15 cellular contexts compared by ENCODE assay signal in the genomic region with DNA sequence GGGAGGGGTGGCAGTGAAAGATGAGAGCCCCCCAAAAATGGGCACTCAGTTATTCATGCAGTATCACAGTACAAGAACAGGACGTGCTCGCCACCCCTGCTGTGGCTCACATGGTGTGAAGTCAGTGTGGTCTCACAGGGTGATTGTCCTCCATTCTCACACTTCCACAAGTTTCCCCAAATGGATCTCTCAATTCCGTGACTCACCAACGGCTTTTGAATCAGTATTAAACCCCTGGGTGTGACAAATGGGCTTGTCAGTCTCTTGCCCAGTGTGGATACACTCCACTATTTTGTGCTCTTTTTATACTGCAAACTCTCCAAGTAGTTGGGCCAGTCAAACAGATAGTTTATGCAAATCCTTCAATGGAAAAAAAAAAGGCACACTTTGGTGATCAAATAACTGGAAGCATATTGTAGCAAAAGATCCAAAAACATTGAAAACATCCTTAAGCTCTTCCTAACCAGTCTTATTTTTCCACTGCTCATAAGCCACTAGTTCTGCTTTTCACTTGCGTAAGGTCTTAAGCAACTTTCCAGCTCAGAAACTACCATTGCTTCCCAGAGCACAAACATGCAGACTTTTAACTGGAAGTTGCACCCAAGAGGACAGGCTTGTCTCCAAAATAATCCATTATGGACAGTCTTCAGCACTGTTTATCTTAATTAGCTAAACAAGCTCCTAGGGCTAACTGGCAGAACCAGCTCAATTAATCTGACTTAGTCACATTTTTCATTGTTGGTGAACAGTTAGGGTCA.
DNase-seq lines count a peak whose midpoint lies in the region; ATAC-seq, FAIRE-seq and TF ChIP-seq lines count a peak whose summit lies in the region.
"Had no signal": no experiment of that assay in that cellular context is flagged by ENCODE, and none has a peak within 500 bp of the region (broad histone marks: within the 10 kb centered on the region; RNA-seq: fewer than 3 reads in every experiment).

No MANE protein-coding gene starts in this region.

- no peaks in the 10 kb centered on the region for H3K9me3 ChIP-seq in A673 (ENCODE audit: low read depth, low read length, poor library complexity, severe bottlenecking)
- H3K9me3 ChIP-seq in IMR-90 (ENCODE audit: control insufficient read depth, insufficient read depth, low read length) = no peaks in the 10 kb centered on the region
- no peaks in the 10 kb centered on the region for H3K9me3 ChIP-seq in astrocyte (ENCODE audit: insufficient read depth, low read depth, low read length)
- H3K9me3 ChIP-seq in left lung = no peaks in the 10 kb centered on the region
- H3K9me3 ChIP-seq: ascending aorta, SJSA1 had no signal

- H2BK5ac ChIP-seq in IMR-90 (ENCODE audit: low read depth, low read length, poor library complexity, severe bottlenecking) = no peak overlapping the region

- no peak overlapping the region for H3K18ac ChIP-seq in IMR-90 (ENCODE audit: low read depth, low read length)

- H3K9ac ChIP-seq in IMR-90 (ENCODE audit: low read depth, low read length) = no peak overlapping the region
- H3K9ac ChIP-seq in astrocyte (ENCODE audit: low read length) = no peak overlapping the region

- TF ChIP-seq CTCF in A673 (conservative IDR thresholded peaks at IDR 0.05; ENCODE audit: low read depth, low read length) (no peak), IMR-90 (conservative IDR thresholded peaks at IDR 0.05; ENCODE audit: low read depth, low read length) (no peak), astrocyte (IDR thresholded peaks at IDR 0.05; ENCODE audit: insufficient read depth, low read depth, low read length) (no peak), left lung (IDR thresholded peaks at IDR 0.05) (no peak)

- H3K4me2 ChIP-seq in IMR-90 (ENCODE audit: low read depth, low read length) (no peak overlapping the region), astrocyte (ENCODE audit: low read length) (no peak overlapping the region)

- dilution Hi-C loops in IMR-90 (cut with HindIII; ENCODE audit: low sequenced_read_pairs, unreplicated experiment) = no loop called here

- TF ChIP-seq RAD21 in IMR-90 (IDR thresholded peaks at IDR 0.05; ENCODE audit: low read length) = no peak

- intact Hi-C loops in A673 (cut with micrococcal nuclease; ENCODE audit: unreplicated experiment) = no loop called here
- intact Hi-C loops in IMR-90 (cut with micrococcal nuclease) = no loop called here
- intact Hi-C loops in left lung (cut with DNase I) = no loop called here

- POLR2A ChIA-PET in A673 (lab: Charles Lee; ENCODE audit: low non-redundant PET) = no interaction called here
- POLR2A ChIA-PET in IMR-90 (lab: Charles Lee; ENCODE audit: unreplicated experiment) = no interaction called here

- H3K27ac Mint-ChIP-seq in astrocyte (ENCODE audit: unreplicated experiment) = no peak overlapping the region
- no peak overlapping the region for H3K27ac Mint-ChIP-seq in activated T-cell treated with anti-CD3 and anti-CD28 coated beads, Interleukin-2, amount 50 U/mL, for 24 hours
- H3K27ac Mint-ChIP-seq: B cell had no signal

- H3K4me1 ChIP-seq in A673 (ENCODE audit: insufficient read depth, low read length, poor library complexity, severe bottlenecking) = no peaks in the 10 kb centered on the region
- no peaks in the 10 kb centered on the region for H3K4me1 ChIP-seq in IMR-90 (ENCODE audit: control insufficient read depth, insufficient read depth, low read length)
- H3K4me1 ChIP-seq in astrocyte (ENCODE audit: insufficient read depth, low read length) = peaks cover 22% of the 10 kb centered on the region
- H3K4me1 ChIP-seq in left lung = peaks cover 0 to 12% of the 10 kb centered on the region in 2 donors
- H3K4me1 ChIP-seq: ascending aorta had no signal

- no peak for ATAC-seq in IMR-90 (ENCODE audit: low read depth)
- ATAC-seq in left lung = peak; percentile 70
- no peak for ATAC-seq in HG03439 (IDR thresholded peaks at IDR 0.05; ENCODE audit: unreplicated experiment)

- no peak for TF ChIP-seq POLR2A in IMR-90 (IDR thresholded peaks at IDR 0.05; ENCODE audit: low read depth, low read length)

- no peak overlapping the region for H2AK5ac ChIP-seq in IMR-90 (ENCODE audit: low read depth, low read length)

- no peaks in the 10 kb centered on the region for H3K27me3 Mint-ChIP-seq in astrocyte (ENCODE audit: low read depth, unreplicated experiment)
- H3K27me3 Mint-ChIP-seq in activated T-cell treated with anti-CD3 and anti-CD28 coated beads, Interleukin-2, amount 50 U/mL, for 24 hours = no peaks in the 10 kb centered on the region
- H3K27me3 Mint-ChIP-seq: B cell had no signal

- peaks cover 21% of the 10 kb centered on the region for H3K4me1 Mint-ChIP-seq in astrocyte (ENCODE audit: low read depth, unreplicated experiment)
- H3K4me1 Mint-ChIP-seq in activated T-cell treated with anti-CD3 and anti-CD28 coated beads, Interleukin-2, amount 50 U/mL, for 24 hours (ENCODE audit: low read depth) = no peaks in the 10 kb centered on the region
- H3K4me1 Mint-ChIP-seq: B cell had no signal

- FAIRE-seq in astrocyte (lab: Jason Lieb, UNC) = no peak

- no peak overlapping the region for H3K4me3 ChIP-seq in A673 (ENCODE audit: low read depth, low read length, poor library complexity, severe bottlenecking)
- no peak overlapping the region for H3K4me3 ChIP-seq in IMR-90 (ENCODE audit: insufficient read depth, low read depth, low read length)
- no peak overlapping the region for H3K4me3 ChIP-seq in astrocyte (ENCODE audit: insufficient read depth, low read depth, low read length)
- no peak overlapping the region for H3K4me3 ChIP-seq in left lung
- H3K4me3 ChIP-seq: ascending aorta, SJSA1 had no signal

- CTCF ChIA-PET in A673 (lab: Charles Lee) = no interaction called here
- CTCF ChIA-PET in IMR-90 (lab: Yijun Ruan, JAX) = interaction anchor here (0.8 kb wide), 1 partner anchor 386 kb away, joined by 7 read pairs; no protein-coding TSS in a partner anchor

- no peak overlapping the region for H3K4me3 Mint-ChIP-seq in astrocyte (ENCODE audit: unreplicated experiment)
- no peak overlapping the region for H3K4me3 Mint-ChIP-seq in activated T-cell treated with anti-CD3 and anti-CD28 coated beads, Interleukin-2, amount 50 U/mL, for 24 hours
- H3K4me3 Mint-ChIP-seq: B cell, neural crest cell had no signal

- H2AFZ ChIP-seq in IMR-90 (replicated peaks; ENCODE audit: low read length, poor library complexity) (no peak overlapping the region), astrocyte (ENCODE audit: low read depth, low read length) (no peak overlapping the region)

- no peaks in the 10 kb centered on the region for H3K36me3 Mint-ChIP-seq in astrocyte (ENCODE audit: low read depth, unreplicated experiment)
- no peaks in the 10 kb centered on the region for H3K36me3 Mint-ChIP-seq in activated T-cell treated with anti-CD3 and anti-CD28 coated beads, Interleukin-2, amount 50 U/mL, for 24 hours (ENCODE audit: low read depth)

- H3K27ac ChIP-seq in A673 (ENCODE audit: low read depth, low read length, poor library complexity, severe bottlenecking) (no peak overlapping the region), IMR-90 (ENCODE audit: insufficient read depth, low read length) (no peak overlapping the region), astrocyte (ENCODE audit: low read depth, low read length) (no peak overlapping the region), left lung (peak overlapping the region in 1 of 2 donors; percentile 63)
- H3K27ac ChIP-seq: ascending aorta, SJSA1 had no signal

- no peaks in the 10 kb centered on the region for H3K9me1 ChIP-seq in IMR-90 (ENCODE audit: insufficient read depth, low read length)

- no peaks in the 10 kb centered on the region for H3K79me1 ChIP-seq in IMR-90 (ENCODE audit: low read depth in 1 of 2, low read length in 2 of 2)

- BruUV-seq in A673 (replicated peaks; lab: Mats Ljungman, UMichigan) = no TSS peak
- BruUV-seq in IMR-90 (replicated peaks; lab: Mats Ljungman, UMichigan) = no TSS peak

- no peak overlapping the region for H3K4ac ChIP-seq in IMR-90 (ENCODE audit: low read depth, low read length)

- H3K23ac ChIP-seq in IMR-90 (ENCODE audit: low read depth, low read length) = no peak overlapping the region

- H4K20me1 ChIP-seq in IMR-90 (ENCODE audit: insufficient read depth, low read length) (no peaks in the 10 kb centered on the region), astrocyte (ENCODE audit: insufficient read depth, low read length) (no peaks in the 10 kb centered on the region)

- no peaks in the 10 kb centered on the region for H3K9me3 Mint-ChIP-seq in astrocyte (ENCODE audit: unreplicated experiment)
- H3K9me3 Mint-ChIP-seq in activated T-cell treated with anti-CD3 and anti-CD28 coated beads, Interleukin-2, amount 50 U/mL, for 24 hours = no peaks in the 10 kb centered on the region

- DNase-seq in A673 (ENCODE audit: low spot score) (peak; percentile 25), IMR-90 (peak; percentile 20), astrocyte (ENCODE audit: low read depth) (peak; percentile 81), left lung (no peak), SW 1271 (lab: John Stamatoyannopoulos, UW) (no peak)
- DNase-seq in activated CD4-positive, alpha-beta T cell treated with anti-CD3 and anti-CD28 coated beads, Interleukin-2, amount 50 U/mL, for 1 hour = no peak
- DNase-seq in activated T-cell treated with anti-CD3 and anti-CD28 coated beads, Interleukin-2, amount 50 U/mL, for 24 hours = no peak
- DNase-seq: activated CD8-positive, alpha-beta memory T cell treated with anti-CD3 and anti-CD28 coated beads for 24 hours; hippocampal formation; NCI-H2081 had no signal

- no peak overlapping the region for H2BK20ac ChIP-seq in IMR-90 (ENCODE audit: low read depth, low read length)

- H2BK15ac ChIP-seq in IMR-90 (ENCODE audit: low read depth, low read length) = no peak overlapping the region

- H4K8ac ChIP-seq in IMR-90 (ENCODE audit: low read depth in 2 of 2, low read length in 2 of 2) = no peak overlapping the region

- no peak overlapping the region for H4K91ac ChIP-seq in IMR-90 (ENCODE audit: insufficient read depth, low read depth, low read length)

- H3K14ac ChIP-seq in IMR-90 (replicated peaks; ENCODE audit: low read depth, low read length) = no peak overlapping the region

- H3K79me2 ChIP-seq in astrocyte (ENCODE audit: insufficient read depth, low read length) = no peaks in the 10 kb centered on the region

- in situ Hi-C loops in IMR-90 (cut with MboI; ENCODE audit: low sequenced_read_pairs) = no loop called here

- H3K36me3 ChIP-seq in A673 (ENCODE audit: insufficient read depth, low read length, poor library complexity, severe bottlenecking) (no peaks in the 10 kb centered on the region), IMR-90 (ENCODE audit: control insufficient read depth, insufficient read depth, low read length) (no peaks in the 10 kb centered on the region), astrocyte (ENCODE audit: insufficient read depth, low read length) (no peaks in the 10 kb centered on the region), left lung (no peaks in the 10 kb centered on the region)
- H3K36me3 ChIP-seq: ascending aorta, SJSA1 had no signal

- no peak overlapping the region for H3K56ac ChIP-seq in IMR-90 (ENCODE audit: extremely low read depth, insufficient read depth, low read length)

- no peak overlapping the region for H4K5ac ChIP-seq in IMR-90 (ENCODE audit: low read depth, low read length)

- 100% methylated on average over 1 of the region's 5 CpGs; no CpG with 5 or more reads in 1 of the 2 experiments for WGBS in IMR-90 (ENCODE audit: extremely low coverage in 2 of 2, insufficient read length in 1 of 2), 2 experiments

- H3K27me3 ChIP-seq in A673 (replicated peaks; ENCODE audit: insufficient read depth, low read depth, low read length, poor library complexity) = no peaks in the 10 kb centered on the region
- peaks cover 2% of the 10 kb centered on the region; the same call in 1 of the 2 replicates for H3K27me3 ChIP-seq in IMR-90 (ENCODE audit: control insufficient read depth, insufficient read depth, low read length)
- no peaks in the 10 kb centered on the region for H3K27me3 ChIP-seq in astrocyte (ENCODE audit: insufficient read depth, low read length)
- H3K27me3 ChIP-seq in left lung = no peaks in the 10 kb centered on the region
- H3K27me3 ChIP-seq: ascending aorta, SJSA1 had no signal

- H2BK120ac ChIP-seq in IMR-90 (ENCODE audit: low read depth, low read length) = no peak overlapping the region

- H2AK9ac ChIP-seq in IMR-90 (replicated peaks; ENCODE audit: low read depth, low read length, poor library complexity) = no peak overlapping the region

Comparison
In these comparisons a context has a peak if more than half of its experiments do, and no peak if none do; other contexts are left out.
1. DNase-seq: peak in A673 (single experiment), IMR-90 (single experiment) and astrocyte (single experiment); none in left lung (0 of 2), SW 1271 (0 of 2), activated CD4-positive, alpha-beta T cell treated with anti-CD3 and anti-CD28 coated beads, Interleukin-2, amount 50 U/mL, for 1 hour (single experiment) and activated T-cell treated with anti-CD3 and anti-CD28 coated beads, Interleukin-2, amount 50 U/mL, for 24 hours (single experiment).